16 cellular contexts compared by ENCODE assay signal in genomic region chr14:43168374-43168925, GRCh38.
DNase-seq lines count a peak whose midpoint lies in the region; ATAC-seq and TF ChIP-seq lines count a peak whose summit lies in the region.
"Had no signal": no experiment of that assay in that cellular context is flagged by ENCODE, and none has a peak within 500 bp of the region (broad histone marks: within the 10 kb centered on the region; RNA-seq: fewer than 3 reads in every experiment).

No MANE protein-coding gene starts in this region.

- peak; percentile 44 for DNase-seq in HT-29 (ENCODE audit: low spot score)
- DNase-seq in left colon = peak; percentile 5 to 46
- no peak for DNase-seq in naive thymus-derived CD8-positive, alpha-beta T cell
- no peak for DNase-seq in NCI-H146 (lab: John Stamatoyannopoulos, UW)
- no peak for DNase-seq in activated naive CD4-positive, alpha-beta T cell treated with anti-CD3 and anti-CD28 coated beads, Interleukin-2, amount 50 U/mL, for 16 hours
- DNase-seq: BE2C; CD4-positive, alpha-beta memory T cell; DMS79 treated with DMSO at 0.1 percent for 48 hours; EL; GOT3 had no signal

- no peak overlapping the region for H3K9ac ChIP-seq in OCI-LY3 (ENCODE audit: low read length)

- H3K4me3 ChIP-seq in OCI-LY3 (ENCODE audit: low read length) = no peak overlapping the region
- H3K4me3 ChIP-seq: A549, HAP-1 had no signal

- peaks cover 0 to 19% (median 6%) of the 10 kb centered on the region in 9 donors for H3K9me3 Mint-ChIP-seq in naive thymus-derived CD8-positive, alpha-beta T cell

- no peak for TF ChIP-seq CTCF in OCI-LY3 (IDR thresholded peaks at IDR 0.05; ENCODE audit: low read depth, low read length)

- H3K36me3 ChIP-seq in OCI-LY3 (replicated peaks; ENCODE audit: low read depth, low read length) = no peaks in the 10 kb centered on the region
- H3K36me3 ChIP-seq: BE2C, HAP-1 had no signal

- peak; percentile 96 for ATAC-seq in left colon
- no peak for ATAC-seq in HG03095 (IDR thresholded peaks at IDR 0.05; ENCODE audit: unreplicated experiment)
- no peak for ATAC-seq in naive thymus-derived CD8-positive, alpha-beta T cell
- ATAC-seq: A549, HepG2 had no signal

- H3K27me3 ChIP-seq in OCI-LY3 (ENCODE audit: low read depth, low read length) = no peaks in the 10 kb centered on the region
- H3K27me3 ChIP-seq: BE2C had no signal

- H3K4me2 ChIP-seq in OCI-LY3 (ENCODE audit: low read length) = no peak overlapping the region
- H3K4me2 ChIP-seq: A549 had no signal

- intact Hi-C loops in left colon (cut with DNase I, micrococcal nuclease) = no loop called here

- POLR2A ChIA-PET in naive thymus-derived CD8-positive, alpha-beta T cell (lab: Charles Lee) = no interaction called here

- no peak overlapping the region for H3K4me3 Mint-ChIP-seq in naive thymus-derived CD8-positive, alpha-beta T cell
- H3K4me3 Mint-ChIP-seq: CD4-positive, alpha-beta memory T cell had no signal

- H4K20me1 ChIP-seq in OCI-LY3 (ENCODE audit: insufficient read depth, low read length) = no peaks in the 10 kb centered on the region

- H3K27ac Mint-ChIP-seq in naive thymus-derived CD8-positive, alpha-beta T cell = no peak overlapping the region
- H3K27ac Mint-ChIP-seq: CD4-positive, alpha-beta memory T cell had no signal

- H3K79me2 ChIP-seq in OCI-LY3 (ENCODE audit: low read length) = no peaks in the 10 kb centered on the region

- no peaks in the 10 kb centered on the region for H3K4me1 Mint-ChIP-seq in naive thymus-derived CD8-positive, alpha-beta T cell
- H3K4me1 Mint-ChIP-seq: CD4-positive, alpha-beta memory T cell had no signal

- no peak overlapping the region for H3K27ac ChIP-seq in OCI-LY3 (ENCODE audit: low read length)
- H3K27ac ChIP-seq: A549, C4-2B had no signal

- H3K27me3 Mint-ChIP-seq in naive thymus-derived CD8-positive, alpha-beta T cell = no peaks in the 10 kb centered on the region
- H3K27me3 Mint-ChIP-seq: CD4-positive, alpha-beta memory T cell had no signal

- H3K36me3 Mint-ChIP-seq in naive thymus-derived CD8-positive, alpha-beta T cell = no peaks in the 10 kb centered on the region
- H3K36me3 Mint-ChIP-seq: CD4-positive, alpha-beta memory T cell had no signal

- H3K9me3 ChIP-seq in OCI-LY3 (ENCODE audit: insufficient read depth, low read length) = no peaks in the 10 kb centered on the region
- H3K9me3 ChIP-seq: A549, BE2C, HAP-1 had no signal

- H2AFZ ChIP-seq in OCI-LY3 (ENCODE audit: low read depth, low read length) = 0 out of 2 replicates have a peak overlapping the region, but pooled peaks have one; percentile 37

- peaks cover 32% of the 10 kb centered on the region for H3K4me1 ChIP-seq in OCI-LY3 (ENCODE audit: low read length)
- H3K4me1 ChIP-seq: BE2C, HAP-1 had no signal

Comparison
In these comparisons a context has a peak if more than half of its experiments do, and no peak if none do; other contexts are left out.
1. DNase-seq: peak in HT-29 (single experiment) and left colon (2 of 2); none in naive thymus-derived CD8-positive, alpha-beta T cell (0 of 10), NCI-H146 (single experiment) and activated naive CD4-positive, alpha-beta T cell treated with anti-CD3 and anti-CD28 coated beads, Interleukin-2, amount 50 U/mL, for 16 hours (single experiment).